Comparison of ENCODE assay signal across 1 cellular context in the genomic region with DNA sequence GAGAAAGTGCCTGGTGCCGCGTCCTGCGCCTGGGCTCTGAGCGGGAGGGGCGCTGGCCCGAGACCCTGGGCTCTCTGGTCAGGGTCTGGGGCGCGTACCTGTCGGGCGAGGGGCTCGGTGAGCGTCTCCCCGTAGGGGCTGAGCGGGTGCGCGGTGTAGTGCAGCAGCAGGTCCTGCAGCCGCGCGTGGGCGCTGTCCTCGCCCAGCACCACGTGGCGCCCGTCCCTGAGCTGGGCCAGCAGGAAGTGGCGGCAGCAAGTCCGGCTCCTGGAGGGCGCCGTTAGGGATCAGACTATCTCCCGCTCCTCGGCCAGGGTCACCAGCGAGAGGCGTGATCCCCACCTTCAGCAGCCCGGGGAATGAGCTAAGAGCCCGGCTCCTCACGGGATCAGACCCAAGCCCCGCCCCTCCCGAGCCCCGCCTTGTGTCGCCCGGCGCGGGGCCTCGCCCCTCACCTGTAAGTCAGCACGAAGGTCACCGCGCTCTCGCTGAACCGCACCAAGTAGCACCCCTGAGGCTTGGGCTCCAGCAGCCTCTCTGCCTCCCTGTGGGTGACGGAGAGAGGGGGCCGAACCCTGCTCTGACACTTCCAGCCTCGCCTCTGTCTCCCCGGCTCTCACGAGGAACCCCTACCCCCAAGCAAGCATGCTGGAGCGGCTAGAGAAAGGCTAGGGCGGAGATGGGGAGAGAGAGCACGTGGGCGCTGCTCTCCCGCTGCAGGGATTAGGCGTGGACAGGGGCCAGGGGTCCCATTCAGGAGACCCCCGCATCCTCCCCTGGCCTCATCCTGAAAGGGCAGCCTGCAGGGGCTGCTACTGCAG.
TF ChIP-seq lines count a peak whose summit lies in the region.

No MANE protein-coding gene starts in this region.

TF ChIP-seq in K562, 482 proteins besides CTCF, POLR2A, EP300 and RAD21 (continued from another document and continues in another):
- no peak for TF ChIP-seq ZNF57 (CRISPR knock-in tag; IDR thresholded peaks at IDR 0.05)
- TF ChIP-seq ZNF124 (CRISPR knock-in tag; IDR thresholded peaks at IDR 0.05): no peak
- TF ChIP-seq KAT7 (CRISPR knock-in tag; IDR thresholded peaks at IDR 0.05; ENCODE audit: borderline replicate concordance): peak; percentile 93
- TF ChIP-seq SIRT6 (IDR thresholded peaks at IDR 0.05; ENCODE audit: low read depth, low read length): no peak
- TF ChIP-seq, protein P1, sequence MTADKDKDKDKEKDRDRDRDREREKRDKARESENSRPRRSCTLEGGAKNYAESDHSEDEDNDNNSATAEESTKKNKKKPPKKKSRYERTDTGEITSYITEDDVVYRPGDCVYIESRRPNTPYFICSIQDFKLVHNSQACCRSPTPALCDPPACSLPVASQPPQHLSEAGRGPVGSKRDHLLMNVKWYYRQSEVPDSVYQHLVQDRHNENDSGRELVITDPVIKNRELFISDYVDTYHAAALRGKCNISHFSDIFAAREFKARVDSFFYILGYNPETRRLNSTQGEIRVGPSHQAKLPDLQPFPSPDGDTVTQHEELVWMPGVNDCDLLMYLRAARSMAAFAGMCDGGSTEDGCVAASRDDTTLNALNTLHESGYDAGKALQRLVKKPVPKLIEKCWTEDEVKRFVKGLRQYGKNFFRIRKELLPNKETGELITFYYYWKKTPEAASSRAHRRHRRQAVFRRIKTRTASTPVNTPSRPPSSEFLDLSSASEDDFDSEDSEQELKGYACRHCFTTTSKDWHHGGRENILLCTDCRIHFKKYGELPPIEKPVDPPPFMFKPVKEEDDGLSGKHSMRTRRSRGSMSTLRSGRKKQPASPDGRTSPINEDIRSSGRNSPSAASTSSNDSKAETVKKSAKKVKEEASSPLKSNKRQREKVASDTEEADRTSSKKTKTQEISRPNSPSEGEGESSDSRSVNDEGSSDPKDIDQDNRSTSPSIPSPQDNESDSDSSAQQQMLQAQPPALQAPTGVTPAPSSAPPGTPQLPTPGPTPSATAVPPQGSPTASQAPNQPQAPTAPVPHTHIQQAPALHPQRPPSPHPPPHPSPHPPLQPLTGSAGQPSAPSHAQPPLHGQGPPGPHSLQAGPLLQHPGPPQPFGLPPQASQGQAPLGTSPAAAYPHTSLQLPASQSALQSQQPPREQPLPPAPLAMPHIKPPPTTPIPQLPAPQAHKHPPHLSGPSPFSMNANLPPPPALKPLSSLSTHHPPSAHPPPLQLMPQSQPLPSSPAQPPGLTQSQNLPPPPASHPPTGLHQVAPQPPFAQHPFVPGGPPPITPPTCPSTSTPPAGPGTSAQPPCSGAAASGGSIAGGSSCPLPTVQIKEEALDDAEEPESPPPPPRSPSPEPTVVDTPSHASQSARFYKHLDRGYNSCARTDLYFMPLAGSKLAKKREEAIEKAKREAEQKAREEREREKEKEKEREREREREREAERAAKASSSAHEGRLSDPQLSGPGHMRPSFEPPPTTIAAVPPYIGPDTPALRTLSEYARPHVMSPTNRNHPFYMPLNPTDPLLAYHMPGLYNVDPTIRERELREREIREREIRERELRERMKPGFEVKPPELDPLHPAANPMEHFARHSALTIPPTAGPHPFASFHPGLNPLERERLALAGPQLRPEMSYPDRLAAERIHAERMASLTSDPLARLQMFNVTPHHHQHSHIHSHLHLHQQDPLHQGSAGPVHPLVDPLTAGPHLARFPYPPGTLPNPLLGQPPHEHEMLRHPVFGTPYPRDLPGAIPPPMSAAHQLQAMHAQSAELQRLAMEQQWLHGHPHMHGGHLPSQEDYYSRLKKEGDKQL (CRISPR knock-in tag; IDR thresholded peaks at IDR 0.05; ENCODE audit: borderline replicate concordance): no peak
- no peak for TF ChIP-seq ZNF133 (CRISPR knock-in tag; IDR thresholded peaks at IDR 0.05)
- peak; percentile 77 for TF ChIP-seq TOE1 (IDR thresholded peaks at IDR 0.05; ENCODE audit: borderline replicate concordance)
- no peak for TF ChIP-seq TOE1 (CRISPR knock-in tag; IDR thresholded peaks at IDR 0.05; ENCODE audit: borderline replicate concordance, low read depth)
- TF ChIP-seq ZNF134 (CRISPR knock-in tag; conservative IDR thresholded peaks at IDR 0.05): no peak
- TF ChIP-seq HCFC1 (IDR thresholded peaks at IDR 0.05; ENCODE audit: low read depth, low read length): no peak
- no peak for TF ChIP-seq CCAR2 (IDR thresholded peaks at IDR 0.05; ENCODE audit: low read depth, low read length)
- TF ChIP-seq RBBP5 (IDR thresholded peaks at IDR 0.05; ENCODE audit: borderline replicate concordance, insufficient read depth, low read length, poor library complexity, severe bottlenecking): peak; percentile 46
- TF ChIP-seq STAT5A (IDR thresholded peaks at IDR 0.05; ENCODE audit: borderline replicate concordance, low read length): no peak
- TF ChIP-seq, protein P2, sequence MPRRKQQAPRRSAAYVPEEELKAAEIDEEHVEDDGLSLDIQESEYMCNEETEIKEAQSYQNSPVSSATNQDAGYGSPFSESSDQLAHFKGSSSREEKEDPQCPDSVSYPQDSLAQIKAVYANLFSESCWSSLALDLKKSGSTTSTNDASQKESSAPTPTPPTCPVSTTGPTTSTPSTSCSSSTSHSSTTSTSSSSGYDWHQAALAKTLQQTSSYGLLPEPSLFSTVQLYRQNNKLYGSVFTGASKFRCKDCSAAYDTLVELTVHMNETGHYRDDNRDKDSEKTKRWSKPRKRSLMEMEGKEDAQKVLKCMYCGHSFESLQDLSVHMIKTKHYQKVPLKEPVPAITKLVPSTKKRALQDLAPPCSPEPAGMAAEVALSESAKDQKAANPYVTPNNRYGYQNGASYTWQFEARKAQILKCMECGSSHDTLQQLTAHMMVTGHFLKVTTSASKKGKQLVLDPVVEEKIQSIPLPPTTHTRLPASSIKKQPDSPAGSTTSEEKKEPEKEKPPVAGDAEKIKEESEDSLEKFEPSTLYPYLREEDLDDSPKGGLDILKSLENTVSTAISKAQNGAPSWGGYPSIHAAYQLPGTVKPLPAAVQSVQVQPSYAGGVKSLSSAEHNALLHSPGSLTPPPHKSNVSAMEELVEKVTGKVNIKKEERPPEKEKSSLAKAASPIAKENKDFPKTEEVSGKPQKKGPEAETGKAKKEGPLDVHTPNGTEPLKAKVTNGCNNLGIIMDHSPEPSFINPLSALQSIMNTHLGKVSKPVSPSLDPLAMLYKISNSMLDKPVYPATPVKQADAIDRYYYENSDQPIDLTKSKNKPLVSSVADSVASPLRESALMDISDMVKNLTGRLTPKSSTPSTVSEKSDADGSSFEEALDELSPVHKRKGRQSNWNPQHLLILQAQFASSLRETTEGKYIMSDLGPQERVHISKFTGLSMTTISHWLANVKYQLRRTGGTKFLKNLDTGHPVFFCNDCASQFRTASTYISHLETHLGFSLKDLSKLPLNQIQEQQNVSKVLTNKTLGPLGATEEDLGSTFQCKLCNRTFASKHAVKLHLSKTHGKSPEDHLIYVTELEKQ (CRISPR knock-in tag; IDR thresholded peaks at IDR 0.05): no peak
- TF ChIP-seq NR2F6 (CRISPR knock-in tag; IDR thresholded peaks at IDR 0.05): no peak
- TF ChIP-seq E2F3 (CRISPR knock-in tag; IDR thresholded peaks at IDR 0.05): peak; percentile 84
- no peak; the same call in 1 of the 2 replicates for TF ChIP-seq ZNF143 (CRISPR knock-in tag; IDR thresholded peaks at IDR 0.05)
- TF ChIP-seq FOS (IDR thresholded peaks at IDR 0.05; ENCODE audit: extremely low read depth, insufficient read length): no peak
- TF ChIP-seq FOXA3 (CRISPR knock-in tag; conservative IDR thresholded peaks at IDR 0.05 in 1 of 2, IDR thresholded peaks at IDR 0.05 in 1 of 2): no peak
- no peak; the same call in 1 of the 2 replicates for TF ChIP-seq MYNN (IDR thresholded peaks at IDR 0.05)
- no peak for TF ChIP-seq MYNN (CRISPR knock-in tag; IDR thresholded peaks at IDR 0.05)
- TF ChIP-seq, protein P3, sequence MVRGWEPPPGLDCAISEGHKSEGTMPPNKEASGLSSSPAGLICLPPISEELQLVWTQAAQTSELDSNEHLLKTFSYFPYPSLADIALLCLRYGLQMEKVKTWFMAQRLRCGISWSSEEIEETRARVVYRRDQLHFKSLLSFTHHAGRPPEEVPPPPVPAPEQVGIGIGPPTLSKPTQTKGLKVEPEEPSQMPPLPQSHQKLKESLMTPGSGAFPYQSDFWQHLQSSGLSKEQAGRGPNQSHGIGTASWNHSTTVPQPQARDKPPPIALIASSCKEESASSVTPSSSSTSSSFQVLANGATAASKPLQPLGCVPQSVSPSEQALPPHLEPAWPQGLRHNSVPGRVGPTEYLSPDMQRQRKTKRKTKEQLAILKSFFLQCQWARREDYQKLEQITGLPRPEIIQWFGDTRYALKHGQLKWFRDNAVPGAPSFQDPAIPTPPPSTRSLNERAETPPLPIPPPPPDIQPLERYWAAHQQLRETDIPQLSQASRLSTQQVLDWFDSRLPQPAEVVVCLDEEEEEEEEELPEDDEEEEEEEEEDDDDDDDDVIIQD (CRISPR knock-in tag; IDR thresholded peaks at IDR 0.05): no peak
- peak; percentile 49 for TF ChIP-seq NEUROD1 (IDR thresholded peaks at IDR 0.05; ENCODE audit: borderline replicate concordance, low read depth, low read length, partially characterized antibody)
- TF ChIP-seq ZNF717 (CRISPR knock-in tag; IDR thresholded peaks at IDR 0.05): no peak
- TF ChIP-seq ZC3H8 (IDR thresholded peaks at IDR 0.05): no peak
- TF ChIP-seq CBFB (CRISPR knock-in tag; IDR thresholded peaks at IDR 0.05): 0 out of 2 replicates have a peak, but pooled peaks have one; percentile 69
- no peak; the same call in 1 of the 2 replicates for TF ChIP-seq FOSL1 (tag; conservative IDR thresholded peaks at IDR 0.05)
- TF ChIP-seq, protein P4, sequence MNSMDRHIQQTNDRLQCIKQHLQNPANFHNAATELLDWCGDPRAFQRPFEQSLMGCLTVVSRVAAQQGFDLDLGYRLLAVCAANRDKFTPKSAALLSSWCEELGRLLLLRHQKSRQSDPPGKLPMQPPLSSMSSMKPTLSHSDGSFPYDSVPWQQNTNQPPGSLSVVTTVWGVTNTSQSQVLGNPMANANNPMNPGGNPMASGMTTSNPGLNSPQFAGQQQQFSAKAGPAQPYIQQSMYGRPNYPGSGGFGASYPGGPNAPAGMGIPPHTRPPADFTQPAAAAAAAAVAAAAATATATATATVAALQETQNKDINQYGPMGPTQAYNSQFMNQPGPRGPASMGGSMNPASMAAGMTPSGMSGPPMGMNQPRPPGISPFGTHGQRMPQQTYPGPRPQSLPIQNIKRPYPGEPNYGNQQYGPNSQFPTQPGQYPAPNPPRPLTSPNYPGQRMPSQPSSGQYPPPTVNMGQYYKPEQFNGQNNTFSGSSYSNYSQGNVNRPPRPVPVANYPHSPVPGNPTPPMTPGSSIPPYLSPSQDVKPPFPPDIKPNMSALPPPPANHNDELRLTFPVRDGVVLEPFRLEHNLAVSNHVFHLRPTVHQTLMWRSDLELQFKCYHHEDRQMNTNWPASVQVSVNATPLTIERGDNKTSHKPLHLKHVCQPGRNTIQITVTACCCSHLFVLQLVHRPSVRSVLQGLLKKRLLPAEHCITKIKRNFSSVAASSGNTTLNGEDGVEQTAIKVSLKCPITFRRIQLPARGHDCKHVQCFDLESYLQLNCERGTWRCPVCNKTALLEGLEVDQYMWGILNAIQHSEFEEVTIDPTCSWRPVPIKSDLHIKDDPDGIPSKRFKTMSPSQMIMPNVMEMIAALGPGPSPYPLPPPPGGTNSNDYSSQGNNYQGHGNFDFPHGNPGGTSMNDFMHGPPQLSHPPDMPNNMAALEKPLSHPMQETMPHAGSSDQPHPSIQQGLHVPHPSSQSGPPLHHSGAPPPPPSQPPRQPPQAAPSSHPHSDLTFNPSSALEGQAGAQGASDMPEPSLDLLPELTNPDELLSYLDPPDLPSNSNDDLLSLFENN (IDR thresholded peaks at IDR 0.05; ENCODE audit: low read depth in 2 of 2, low read length in 2 of 2): no peak
- TF ChIP-seq, protein P5, sequence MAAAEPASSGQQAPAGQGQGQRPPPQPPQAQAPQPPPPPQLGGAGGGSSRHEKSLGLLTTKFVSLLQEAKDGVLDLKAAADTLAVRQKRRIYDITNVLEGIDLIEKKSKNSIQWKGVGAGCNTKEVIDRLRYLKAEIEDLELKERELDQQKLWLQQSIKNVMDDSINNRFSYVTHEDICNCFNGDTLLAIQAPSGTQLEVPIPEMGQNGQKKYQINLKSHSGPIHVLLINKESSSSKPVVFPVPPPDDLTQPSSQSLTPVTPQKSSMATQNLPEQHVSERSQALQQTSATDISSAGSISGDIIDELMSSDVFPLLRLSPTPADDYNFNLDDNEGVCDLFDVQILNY (CRISPR knock-in tag; IDR thresholded peaks at IDR 0.05): no peak
- no peak for TF ChIP-seq NFIX (CRISPR knock-in tag; IDR thresholded peaks at IDR 0.05; ENCODE audit: low read depth)
- TF ChIP-seq YBX1 (IDR thresholded peaks at IDR 0.05): no peak
- TF ChIP-seq ZNF384 (IDR thresholded peaks at IDR 0.05; ENCODE audit: low read depth, low read length): no peak
- TF ChIP-seq PHTF2 (CRISPR knock-in tag; IDR thresholded peaks at IDR 0.05): no peak
- TF ChIP-seq ZNF23 (CRISPR knock-in tag; IDR thresholded peaks at IDR 0.05): no peak
- TF ChIP-seq NR1H2 (CRISPR knock-in tag; IDR thresholded peaks at IDR 0.05): peak; percentile 87
- no peak for TF ChIP-seq XRCC3 (IDR thresholded peaks at IDR 0.05)
- no peak for TF ChIP-seq TBL1XR1 (IDR thresholded peaks at IDR 0.05; ENCODE audit: low read length in 2 of 2)
- TF ChIP-seq, protein P6, sequence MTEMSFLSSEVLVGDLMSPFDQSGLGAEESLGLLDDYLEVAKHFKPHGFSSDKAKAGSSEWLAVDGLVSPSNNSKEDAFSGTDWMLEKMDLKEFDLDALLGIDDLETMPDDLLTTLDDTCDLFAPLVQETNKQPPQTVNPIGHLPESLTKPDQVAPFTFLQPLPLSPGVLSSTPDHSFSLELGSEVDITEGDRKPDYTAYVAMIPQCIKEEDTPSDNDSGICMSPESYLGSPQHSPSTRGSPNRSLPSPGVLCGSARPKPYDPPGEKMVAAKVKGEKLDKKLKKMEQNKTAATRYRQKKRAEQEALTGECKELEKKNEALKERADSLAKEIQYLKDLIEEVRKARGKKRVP (CRISPR knock-in tag; IDR thresholded peaks at IDR 0.05): 0 out of 2 replicates have a peak, but pooled peaks have one; percentile 43
- peak; percentile 93 for TF ChIP-seq ETV5 (CRISPR knock-in tag; IDR thresholded peaks at IDR 0.05; ENCODE audit: low read depth)
